Comparison of ENCODE assay signal across 8 cellular contexts in the genomic region with DNA sequence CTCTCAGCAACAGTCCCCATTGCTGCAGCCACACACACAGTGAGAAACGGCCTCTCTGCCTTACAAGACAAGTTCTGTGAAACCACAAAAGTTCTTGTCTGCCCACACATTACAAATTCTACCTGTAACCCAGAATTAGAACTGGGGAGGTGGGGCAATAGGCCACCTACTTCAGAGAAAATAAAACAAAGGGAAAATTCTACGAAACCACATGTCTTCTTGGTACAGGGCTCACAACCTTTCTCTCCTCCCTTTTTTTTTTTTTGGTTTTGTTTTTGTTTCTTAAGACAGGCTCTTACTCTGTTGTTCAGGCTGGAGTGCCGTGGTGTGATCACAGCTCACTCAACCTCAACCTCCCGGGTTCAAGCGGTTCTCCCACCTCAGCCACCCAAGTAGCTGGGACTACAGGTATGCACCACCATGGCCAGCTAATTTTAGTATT. TPM values are rescaled to one million over a fixed set of nuclear protein-coding genes. Genes with fewer than 3 reads are reported as not detected.
DNase-seq lines count a peak whose midpoint lies in the region; ATAC-seq lines count a peak whose summit lies in the region.

No MANE protein-coding gene starts in this region.

- H2AK5ac ChIP-seq in neuronal stem cell (ENCODE audit: low read depth, low read length) = no peak overlapping the region

- no CpG with 5 or more reads among the region's 5 CpGs for WGBS in neuronal stem cell (ENCODE audit: extremely low coverage in 2 of 2, insufficient read length in 2 of 2, insufficient replicate concordance in 1 of 2), 2 donors

- H2BK15ac ChIP-seq in neuronal stem cell (ENCODE audit: low read length) = no peak overlapping the region

- H3K23ac ChIP-seq in neuronal stem cell (ENCODE audit: low read depth, low read length, poor library complexity) = no peak overlapping the region

- DNase-seq in activated CD4-positive, alpha-beta T cell treated with anti-CD3 and anti-CD28 coated beads for 24 hours (ENCODE audit: low read depth in 2 of 2) = peak; percentile 21 to 22
- DNase-seq in natural killer cell treated with Interleukin-12 subunit alpha and Interleukin-12 subunit beta and Interleukin-15 and Interleukin-18, amount 100 ng/mL, for 72 hours (ENCODE audit: low spot score) = no peak
- no peak for DNase-seq in neuronal stem cell (ENCODE audit: low spot score)
- no peak for DNase-seq in NCI-H128 (lab: John Stamatoyannopoulos, UW; ENCODE audit: unreplicated experiment)
- no peak for DNase-seq in NOMO-1 (lab: John Stamatoyannopoulos, UW; ENCODE audit: unreplicated experiment in 2 of 2)
- no peak for DNase-seq in NCI-H226

- no peak overlapping the region for H2BK5ac ChIP-seq in neuronal stem cell (ENCODE audit: low read length)

- no peak overlapping the region for H3K14ac ChIP-seq in neuronal stem cell (ENCODE audit: low read length)

- no peaks in the 10 kb centered on the region for H3K27me3 ChIP-seq in neuronal stem cell (ENCODE audit: control insufficient read depth in 3 of 3, insufficient read depth in 3 of 3, low read depth in 1 of 3, low read length in 3 of 3)

- no peak overlapping the region for H2BK12ac ChIP-seq in neuronal stem cell (ENCODE audit: low read length)

- H3K27me3 Mint-ChIP-seq in natural killer cell treated with Interleukin-12 subunit alpha and Interleukin-12 subunit beta and Interleukin-15 and Interleukin-18, amount 100 ng/mL, for 72 hours = peaks cover 14 to 22% of the 10 kb centered on the region in 2 donors

- H2BK120ac ChIP-seq in neuronal stem cell (ENCODE audit: low read depth, low read length) = no peak overlapping the region

- no peaks in the 10 kb centered on the region for H3K36me3 ChIP-seq in neuronal stem cell (replicated peaks in 1 of 2; ENCODE audit: control insufficient read depth in 2 of 2, insufficient read depth in 2 of 2, low read length in 2 of 2)

- no peak overlapping the region for H4K8ac ChIP-seq in neuronal stem cell (ENCODE audit: low read depth, low read length)

- H3K9ac ChIP-seq in neuronal stem cell (ENCODE audit: low read depth, low read length, poor library complexity) = no peak overlapping the region

- ATAC-seq in GM18858 (IDR thresholded peaks at IDR 0.05; ENCODE audit: unreplicated experiment) (peak; percentile 90), HG02763 (IDR thresholded peaks at IDR 0.05; ENCODE audit: unreplicated experiment) (peak; percentile 98)
- ATAC-seq in natural killer cell treated with Interleukin-12 subunit alpha and Interleukin-12 subunit beta and Interleukin-15 and Interleukin-18, amount 100 ng/mL, for 72 hours = peak; percentile 83 to 89

- H2AFZ ChIP-seq in neuronal stem cell (ENCODE audit: low read length) = no peak overlapping the region

- H3K4me3 ChIP-seq in neuronal stem cell (ENCODE audit: low read length in 2 of 2) = no peak overlapping the region

- H3K4me3 Mint-ChIP-seq in natural killer cell treated with Interleukin-12 subunit alpha and Interleukin-12 subunit beta and Interleukin-15 and Interleukin-18, amount 100 ng/mL, for 72 hours = peak overlapping the region; percentile 57

- no peaks in the 10 kb centered on the region for H3K36me3 Mint-ChIP-seq in natural killer cell treated with Interleukin-12 subunit alpha and Interleukin-12 subunit beta and Interleukin-15 and Interleukin-18, amount 100 ng/mL, for 72 hours

- no peaks in the 10 kb centered on the region for H3K79me1 ChIP-seq in neuronal stem cell (ENCODE audit: low read depth, low read length)

- H3K27ac ChIP-seq in neuronal stem cell (replicated peaks; ENCODE audit: low read length) = no peak overlapping the region

- H3K4me1 ChIP-seq in neuronal stem cell (ENCODE audit: control insufficient read depth in 2 of 2, insufficient read depth in 1 of 2, low read depth in 1 of 2, low read length in 2 of 2) = no peaks in the 10 kb centered on the region

- no peak overlapping the region for H3K4ac ChIP-seq in neuronal stem cell (ENCODE audit: low read length)

- H4K91ac ChIP-seq in neuronal stem cell (ENCODE audit: low read depth, low read length, poor library complexity) = no peak overlapping the region

- H3K4me2 ChIP-seq in neuronal stem cell (ENCODE audit: insufficient read depth, low read length, poor library complexity, severe bottlenecking) = no peak overlapping the region

- H3K27ac Mint-ChIP-seq in natural killer cell treated with Interleukin-12 subunit alpha and Interleukin-12 subunit beta and Interleukin-15 and Interleukin-18, amount 100 ng/mL, for 72 hours = peak overlapping the region; percentile 32 to 52

- H3K18ac ChIP-seq in neuronal stem cell (ENCODE audit: low read length) = no peak overlapping the region

- peaks cover 28 to 31% of the 10 kb centered on the region in 2 donors for H3K4me1 Mint-ChIP-seq in natural killer cell treated with Interleukin-12 subunit alpha and Interleukin-12 subunit beta and Interleukin-15 and Interleukin-18, amount 100 ng/mL, for 72 hours (ENCODE audit: low read depth in 2 of 2)

- H3K9me3 ChIP-seq in neuronal stem cell (replicated peaks in 1 of 2; ENCODE audit: control insufficient read depth in 2 of 2, insufficient read depth in 1 of 2, low read depth in 1 of 2, low read length in 2 of 2) = peaks cover 0 to 2% of the 10 kb centered on the region in 2 donors

- no peaks in the 10 kb centered on the region for H3K9me3 Mint-ChIP-seq in natural killer cell treated with Interleukin-12 subunit alpha and Interleukin-12 subunit beta and Interleukin-15 and Interleukin-18, amount 100 ng/mL, for 72 hours

RNA-seq across cellular contexts. Expression of a gene that starts 30.2 kb away (rescaled TPM):
- 1 to 10 TPM in 1 of 2 donors, under 1 TPM in 1; 0.90 to 1.4 TPM for total RNA-seq in natural killer cell treated with Interleukin-12 subunit alpha and Interleukin-12 subunit beta and Interleukin-15 and Interleukin-18, amount 100 ng/mL, for 72 hours
- polyA plus RNA-seq in neuronal stem cell (2013, experiment 1 of 2) = 1.9 TPM
- 2.0 TPM for polyA plus RNA-seq in neuronal stem cell (2013, experiment 2 of 2)

Comparison
In these comparisons a context has a peak if more than half of its experiments do, and no peak if none do; other contexts are left out.
1. DNase-seq: peak in activated CD4-positive, alpha-beta T cell treated with anti-CD3 and anti-CD28 coated beads for 24 hours (2 of 2); none in natural killer cell treated with Interleukin-12 subunit alpha and Interleukin-12 subunit beta and Interleukin-15 and Interleukin-18, amount 100 ng/mL, for 72 hours (single experiment), neuronal stem cell (single experiment), NCI-H128 (single experiment), NOMO-1 (0 of 2) and NCI-H226 (single experiment).
2. Peak in every context shown above with its lines, with median percentiles within 50 percentile points of each other: ATAC-seq.